30 cellular contexts compared by ENCODE assay signal in the genomic region with DNA sequence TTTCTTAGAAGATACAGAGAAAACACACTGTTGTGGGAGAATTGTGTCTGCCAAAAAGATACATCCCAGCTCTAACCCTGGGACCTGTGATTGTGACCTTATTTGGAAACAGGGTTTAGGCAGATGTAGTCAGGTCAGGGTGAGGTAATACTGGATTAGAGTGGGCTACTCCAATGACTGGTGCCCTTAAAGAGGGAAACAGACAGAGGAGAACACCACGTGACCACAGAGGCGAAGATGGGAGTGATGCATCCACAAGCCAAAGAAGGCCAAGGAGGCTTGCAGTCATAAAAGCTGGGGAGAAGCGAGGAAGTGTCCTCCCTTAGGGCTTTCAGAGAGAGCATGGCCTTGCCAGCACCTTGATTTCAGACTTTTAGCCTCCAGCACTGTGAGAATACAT. TPM values are rescaled to one million over a fixed set of nuclear protein-coding genes. Genes with fewer than 3 reads are reported as not detected.
"Had no signal": no experiment of that assay in that cellular context is flagged by ENCODE, and none has a peak within 500 bp of the region (broad histone marks: within the 10 kb centered on the region; RNA-seq: fewer than 3 reads in every experiment).

No MANE protein-coding gene starts in this region.

- DNase-seq: activated B cell treated with CpG ODN at 0.5 μM for 24 hours; activated CD4-positive, alpha-beta T cell treated with anti-CD3 and anti-CD28 coated beads for 36 hours; activated CD4-positive, alpha-beta T cell treated with anti-CD3 and anti-CD28 coated beads, Interleukin-2, amount 50 U/mL, for 4 hours; activated CD8-positive, alpha-beta memory T cell treated with anti-CD3 and anti-CD28 coated beads, Interleukin-2, amount 50 U/mL, for 48 hours; activated naive CD4-positive, alpha-beta T cell treated with anti-CD3 and anti-CD28 coated beads for 36 hours; activated naive CD8-positive, alpha-beta T cell treated with anti-CD3 and anti-CD28 coated beads, Interleukin-2, amount 10 ng/mL, durations not matched to agents 7 days and 5 days; activated T-cell treated with anti-CD3 and anti-CD28 coated beads, Interleukin-2, amount 50 U/mL, for 4 hours; amniotic stem cell; effector memory CD4-positive, alpha-beta T cell; foreskin melanocyte; left ventricle myocardium inferior; nephron progenitor cell; occipital lobe; small intestine; stimulated activated CD4-positive, alpha-beta T cell treated with anti-CD3 and anti-CD28 coated beads, Interleukin-15, amount 100 ng/mL, for 24 hours; stimulated activated CD8-positive, alpha-beta memory T cell treated with anti-CD3 and anti-CD28 coated beads, Interleukin-4, amount 100 ng/mL, for 48 hours; stimulated activated naive B cell treated with anti-CD40 and anti-IgM and Interleukin-4, amounts not matched to agents 10 μg/mL and 1 μg/mL and 100 μg/mL, for 72 hours; T-helper 1 cell; upper lobe of left lung had no signal

- H3K9me3 ChIP-seq: breast epithelium, left ventricle myocardium inferior, upper lobe of left lung had no signal

- H3K4me1 ChIP-seq: breast epithelium had no signal

- H2AFZ ChIP-seq: hepatocyte had no signal

- ATAC-seq: activated CD4-positive, alpha-beta T cell treated with anti-CD3 and anti-CD28 coated beads for 36 hours; activated T-cell treated with anti-CD3 and anti-CD28 coated beads, Interleukin-2, amount 50 U/mL, for 4 hours; esophagus mucosa; sciatic nerve; stimulated activated naive B cell treated with anti-CD40 and anti-IgM and Interleukin-4, amounts not matched to agents 10 μg/mL and 1 μg/mL and 100 μg/mL, for 72 hours had no signal

- FAIRE-seq: colon, small intestine had no signal

- H3K4me2 ChIP-seq: hepatocyte had no signal

- H3K36me3 ChIP-seq: breast epithelium, left ventricle myocardium inferior, upper lobe of left lung had no signal

- H3K4me3 ChIP-seq: breast epithelium, hepatocyte, left ventricle myocardium inferior, upper lobe of left lung had no signal

- H3K79me2 ChIP-seq: hepatocyte had no signal

- H3K27ac ChIP-seq: breast epithelium, hepatocyte, left ventricle myocardium inferior, upper lobe of left lung had no signal

RNA-seq across cellular contexts. Expression of gene SLC52A3, which starts 35.6 kb away (rescaled TPM):
- total RNA-seq: activated B cell treated with CpG ODN at 0.5 μM for 24 hours; activated CD4-positive, alpha-beta T cell treated with anti-CD3 and anti-CD28 coated beads for 36 hours; activated CD8-positive, alpha-beta memory T cell treated with anti-CD3 and anti-CD28 coated beads for 36 hours; activated naive CD4-positive, alpha-beta T cell treated with anti-CD3 and anti-CD28 coated beads for 36 hours; activated naive CD8-positive, alpha-beta T cell treated with anti-CD3 and anti-CD28 coated beads, Interleukin-2, amount 10 ng/mL, durations not matched to agents 7 days and 5 days; activated T-cell treated with anti-CD3 and anti-CD28 coated beads, Interleukin-2, amount 50 U/mL, for 4 hours; activated T-helper 2 cell treated with anti-CD3 and anti-CD28 coated beads, Interferon-gamma antibody, Interleukin-2, Interleukin-4, amounts not matched to agents 10 μg/mL and 5 μg/mL and 100 μg/mL, durations not matched to agents 14 hours and 24 hours and 36 hours; occipital lobe had no signal

RNA-seq across cellular contexts. Expression of gene SCRT2, which starts 57.1 kb away (rescaled TPM):
- total RNA-seq: activated B cell treated with CpG ODN at 0.5 μM for 24 hours; activated CD4-positive, alpha-beta T cell treated with anti-CD3 and anti-CD28 coated beads for 36 hours; activated CD8-positive, alpha-beta memory T cell treated with anti-CD3 and anti-CD28 coated beads for 36 hours; activated naive CD4-positive, alpha-beta T cell treated with anti-CD3 and anti-CD28 coated beads for 36 hours; activated naive CD8-positive, alpha-beta T cell treated with anti-CD3 and anti-CD28 coated beads, Interleukin-2, amount 10 ng/mL, durations not matched to agents 7 days and 5 days; activated T-cell treated with anti-CD3 and anti-CD28 coated beads, Interleukin-2, amount 50 U/mL, for 4 hours; activated T-helper 2 cell treated with anti-CD3 and anti-CD28 coated beads, Interferon-gamma antibody, Interleukin-2, Interleukin-4, amounts not matched to agents 10 μg/mL and 5 μg/mL and 100 μg/mL, durations not matched to agents 14 hours and 24 hours and 36 hours; breast epithelium; dermis microvascular lymphatic vessel endothelial cell; esophagus mucosa; hepatocyte; left ventricle myocardium inferior; lung microvascular endothelial cell; mesothelial cell of epicardium; sciatic nerve; subcutaneous adipose tissue; upper lobe of left lung had no signal
- polyA plus RNA-seq: hepatocyte, small intestine had no signal
